12 cellular contexts compared by ENCODE assay signal in genomic region chr20:21395666-21396044, GRCh38. TPM values are rescaled to one million over a fixed set of nuclear protein-coding genes. Genes with fewer than 3 reads are reported as not detected.
DNase-seq lines count a peak whose midpoint lies in the region; ATAC-seq lines count a peak whose summit lies in the region.
"Had no signal": no experiment of that assay in that cellular context is flagged by ENCODE, and none has a peak within 500 bp of the region (broad histone marks: within the 10 kb centered on the region; RNA-seq: fewer than 3 reads in every experiment).

No MANE protein-coding gene starts in this region.

- peaks cover 71% of the 10 kb centered on the region for H3K27me3 Mint-ChIP-seq in activated CD4-positive, alpha-beta T cell treated with anti-CD3 and anti-CD28 coated beads, Interleukin-2, amount 10 ng/mL, durations not matched to agents 24 days and 14 days

- ATAC-seq in HG02885 (IDR thresholded peaks at IDR 0.05; ENCODE audit: poor library complexity, unreplicated experiment) (peak; percentile 20), GM21723 (IDR thresholded peaks at IDR 0.05; ENCODE audit: unreplicated experiment) (no peak), HG03159 (IDR thresholded peaks at IDR 0.05; ENCODE audit: unreplicated experiment) (no peak), GM19395 (IDR thresholded peaks at IDR 0.05; ENCODE audit: unreplicated experiment) (no peak)
- ATAC-seq: HCT116 had no signal

- peak overlapping the region; percentile 71 for H3K4me3 Mint-ChIP-seq in activated CD4-positive, alpha-beta T cell treated with anti-CD3 and anti-CD28 coated beads, Interleukin-2, amount 10 ng/mL, durations not matched to agents 24 days and 14 days

- no peaks in the 10 kb centered on the region for H3K9me3 Mint-ChIP-seq in activated CD4-positive, alpha-beta T cell treated with anti-CD3 and anti-CD28 coated beads, Interleukin-2, amount 10 ng/mL, durations not matched to agents 24 days and 14 days

- peak overlapping the region; percentile 46 for H3K27ac Mint-ChIP-seq in activated CD4-positive, alpha-beta T cell treated with anti-CD3 and anti-CD28 coated beads, Interleukin-2, amount 10 ng/mL, durations not matched to agents 24 days and 14 days

- peak; percentile 84 for DNase-seq in activated CD4-positive, alpha-beta T cell treated with anti-CD3 and anti-CD28 coated beads, Interleukin-2, amount 10 ng/mL, durations not matched to agents 24 days and 14 days
- DNase-seq in effector CD4-positive, alpha-beta T cell: peak; percentile 25
- peak; percentile 33 for DNase-seq in stimulated activated CD4-positive, alpha-beta T cell treated with anti-CD3 and anti-CD28 coated beads, Interleukin-2, amount 100 ng/mL, for 4 hours (ENCODE audit: low read depth)
- no peak for DNase-seq in NOMO-1 (lab: John Stamatoyannopoulos, UW; ENCODE audit: unreplicated experiment in 2 of 2)
- DNase-seq: NCI-H1417 had no signal

- H3K36me3 Mint-ChIP-seq in activated CD4-positive, alpha-beta T cell treated with anti-CD3 and anti-CD28 coated beads, Interleukin-2, amount 10 ng/mL, durations not matched to agents 24 days and 14 days (ENCODE audit: low read depth): peaks cover 15% of the 10 kb centered on the region

- peaks cover 23% of the 10 kb centered on the region for H3K4me1 Mint-ChIP-seq in activated CD4-positive, alpha-beta T cell treated with anti-CD3 and anti-CD28 coated beads, Interleukin-2, amount 10 ng/mL, durations not matched to agents 24 days and 14 days

- intact Hi-C loops in activated CD4-positive, alpha-beta T cell treated with anti-CD3 and anti-CD28 coated beads, Interleukin-2, amount 10 ng/mL, durations not matched to agents 24 days and 14 days (cut with micrococcal nuclease): loop anchor here (2.0 to 10.0 kb wide), 5 partner anchors 127 to 1169 kb away; partner anchors contain the start of gene INSM1

RNA-seq across cellular contexts. Expression of gene NKX2-4, which starts 1.7 kb away (rescaled TPM):
- not detected in 2 replicates for total RNA-seq in activated CD4-positive, alpha-beta T cell treated with anti-CD3 and anti-CD28 coated beads, Interleukin-2, amount 10 ng/mL, durations not matched to agents 24 days and 14 days
- total RNA-seq: esophagus mucosa, temporal lobe had no signal

Comparison
In these comparisons a context has a peak if more than half of its experiments do, and no peak if none do; other contexts are left out.
1. DNase-seq: peak in activated CD4-positive, alpha-beta T cell treated with anti-CD3 and anti-CD28 coated beads, Interleukin-2, amount 10 ng/mL, durations not matched to agents 24 days and 14 days (single experiment), effector CD4-positive, alpha-beta T cell (single experiment) and stimulated activated CD4-positive, alpha-beta T cell treated with anti-CD3 and anti-CD28 coated beads, Interleukin-2, amount 100 ng/mL, for 4 hours (single experiment); none in NOMO-1 (0 of 2).